In the genomic region with DNA sequence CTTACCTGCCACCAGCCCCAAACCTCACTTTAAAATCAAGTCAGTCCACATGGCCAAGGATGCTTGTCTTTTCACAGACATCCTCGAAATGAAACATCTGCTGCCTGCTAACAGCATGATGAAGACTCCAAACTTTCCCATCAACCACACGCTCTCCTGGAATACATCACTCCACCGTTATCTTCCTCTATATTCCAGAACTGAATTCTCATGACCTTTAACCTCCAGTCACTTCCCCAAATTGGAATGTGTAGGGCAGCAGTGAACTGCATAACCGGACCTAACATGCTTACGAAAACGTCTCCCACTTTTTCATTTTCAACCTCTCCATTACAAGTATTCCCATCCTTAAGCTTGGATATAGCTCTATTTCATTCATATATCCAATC, we compare ENCODE assay signal across 8 cellular contexts. TPM values are rescaled to one million over a fixed set of nuclear protein-coding genes. Genes with fewer than 3 reads are reported as not detected.
A peak's percentile ranks its signal among the peaks of the same experiment; 100 is the strongest.
DNase-seq lines count a peak whose midpoint lies in the region; ATAC-seq and TF ChIP-seq lines count a peak whose summit lies in the region.

No MANE protein-coding gene starts in this region.

- no peak for TF ChIP-seq POLR2A in gastrocnemius medialis (IDR thresholded peaks at IDR 0.05)

- no peaks in the 10 kb centered on the region for H3K27me3 ChIP-seq in gastrocnemius medialis

- in situ Hi-C loops in gastrocnemius medialis (cut with MboI; ENCODE audit: low sequenced_read_pairs in 4 of 4), result loop anchor here in 2 of 4 donors (25.0 kb wide), 2 partner anchors 126 to 301 kb away; a partner anchor contains a TSS

- H3K4me1 ChIP-seq in gastrocnemius medialis, result no peaks in the 10 kb centered on the region

- ATAC-seq in gastrocnemius medialis, result no peak
- ATAC-seq in GM21576 (IDR thresholded peaks at IDR 0.05; ENCODE audit: unreplicated experiment), result no peak

- intact Hi-C loops in gastrocnemius medialis (cut with DNase I; ENCODE audit: low total_unique reads), result no loop called here

- TF ChIP-seq CTCF in GM12865 (IDR thresholded peaks at IDR 0.05; ENCODE audit: insufficient read depth, low read depth, low read length, missing control alignments) (no peak), epithelial cell of proximal tubule (conservative IDR thresholded peaks at IDR 0.05; ENCODE audit: low read depth, low read length) (no peak), gastrocnemius medialis (IDR thresholded peaks at IDR 0.05 in 4 of 5, conservative IDR thresholded peaks at IDR 0.05 in 1 of 5) (no peak), GM10266 (IDR thresholded peaks at IDR 0.05; ENCODE audit: control insufficient read depth, insufficient read depth, low read depth, missing control alignments) (no peak)

- peak overlapping the region in 1 of 4 donors; percentile 36 for H3K27ac ChIP-seq in gastrocnemius medialis

- H3K36me3 ChIP-seq in gastrocnemius medialis, result no peaks in the 10 kb centered on the region

- H3K9me3 ChIP-seq in gastrocnemius medialis, result no peaks in the 10 kb centered on the region

- no peak for DNase-seq in GM12865 (ENCODE audit: low read depth)
- DNase-seq in RPMI7951 (ENCODE audit: low read depth), result peak; percentile 28
- DNase-seq in epithelial cell of proximal tubule (ENCODE audit: low read depth), result no peak
- DNase-seq in gastrocnemius medialis, result no peak
- no peak for DNase-seq in GM10266 (ENCODE audit: extremely low spot score)
- no peak for DNase-seq in effector CD4-positive, alpha-beta T cell
- no peak for DNase-seq in RKO (ENCODE audit: low spot score)

- H3K4me3 ChIP-seq in GM12865 (ENCODE audit: low read depth, low read length), result peak overlapping the region; percentile 59
- peak overlapping the region; percentile 44 for H3K4me3 ChIP-seq in epithelial cell of proximal tubule (ENCODE audit: low read depth, low read length)
- H3K4me3 ChIP-seq in gastrocnemius medialis, result peak overlapping the region; percentile 28 to 51 (median 48)

RNA-seq across cellular contexts. Expression of a gene that starts 30.7 kb away (rescaled TPM):
- total RNA-seq in RPMI7951 (2014; rRNA removed; shearing (Covaris generic)), result 15.1 and 15.3 TPM in 2 replicates
- total RNA-seq in epithelial cell of proximal tubule, result 4.4 and 5.0 TPM in 2 replicates
- total RNA-seq in gastrocnemius medialis, result 10 to 100 TPM in 3 of 4 donors, 1 to 10 TPM in 1; 8.7 to 14.9 (median 11.7) TPM

RNA-seq across cellular contexts. Expression of a gene that starts 47.3 kb away (rescaled TPM):
- 37.3 and 41.5 TPM in 2 replicates for total RNA-seq in RPMI7951 (2014; rRNA removed; shearing (Covaris generic))
- total RNA-seq in epithelial cell of proximal tubule, result 31.5 and 43.7 TPM in 2 replicates
- 10 to 100 TPM; 44.8 to 93.3 (median 66.7) TPM for total RNA-seq in gastrocnemius medialis
